8 cellular contexts compared by ENCODE assay signal in genomic region chr18:36130039-36130831, GRCh38. TPM values are rescaled to one million over a fixed set of nuclear protein-coding genes. Genes with fewer than 3 reads are reported as not detected.
DNase-seq lines count a peak whose midpoint lies in the region; ATAC-seq lines count a peak whose summit lies in the region.

No MANE protein-coding gene starts in this region.

- ATAC-seq in CD4-positive, CD25-positive, alpha-beta regulatory T cell (ENCODE audit: low read depth in 2 of 2), result no peak
- ATAC-seq in GM19395 (IDR thresholded peaks at IDR 0.05; ENCODE audit: unreplicated experiment), result peak; percentile 36
- ATAC-seq in HG03432 (IDR thresholded peaks at IDR 0.05; ENCODE audit: unreplicated experiment), result peak; percentile 22
- peak; percentile 18 for ATAC-seq in activated naive CD8-positive, alpha-beta T cell treated with anti-CD3 and anti-CD28 coated beads, Interleukin-2, amount 50 U/mL, for 24 hours
- peak; percentile 26 to 34 for ATAC-seq in stimulated activated naive B cell treated with anti-CD40 and anti-IgM and Interleukin-4, amounts not matched to agents 10 μg/mL and 1 μg/mL and 100 μg/mL, for 72 hours (replicated peaks)

- DNase-seq in CD4-positive, CD25-positive, alpha-beta regulatory T cell, result peak in 1 of 3 donors; percentile 32
- DNase-seq in activated naive CD8-positive, alpha-beta T cell treated with anti-CD3 and anti-CD28 coated beads, Interleukin-2, amount 50 U/mL, for 24 hours, result no peak
- DNase-seq in stimulated activated naive B cell treated with anti-CD40 and anti-IgM and Interleukin-4, amounts not matched to agents 10 μg/mL and 1 μg/mL and 100 μg/mL, for 72 hours, result no peak
- DNase-seq in amniotic stem cell (lab: John Stamatoyannopoulos, UW), result no peak
- no peak for DNase-seq in NCI-H1694 treated with DMSO at 0.1 percent for 48 hours (lab: John Stamatoyannopoulos, UW)

- peaks cover 27 to 71% (median 47%) of the 10 kb centered on the region in 4 donors for H3K4me1 Mint-ChIP-seq in CD4-positive, CD25-positive, alpha-beta regulatory T cell
- H3K4me1 Mint-ChIP-seq in activated naive CD8-positive, alpha-beta T cell treated with anti-CD3 and anti-CD28 coated beads, Interleukin-2, amount 50 U/mL, for 24 hours, result peaks cover 55% of the 10 kb centered on the region
- peaks cover 27 to 60% of the 10 kb centered on the region in 2 donors for H3K4me1 Mint-ChIP-seq in stimulated activated naive B cell treated with anti-CD40 and anti-IgM and Interleukin-4, amounts not matched to agents 10 μg/mL and 1 μg/mL and 100 μg/mL, for 72 hours

- peak overlapping the region; percentile 99 for H3K27ac ChIP-seq in CD4-positive, CD25-positive, alpha-beta regulatory T cell (ENCODE audit: insufficient read depth, low read length, poor library complexity, severe bottlenecking)

- peak overlapping the region; percentile 97 to 99 (median 98) for H3K4me3 Mint-ChIP-seq in CD4-positive, CD25-positive, alpha-beta regulatory T cell
- peak overlapping the region; percentile 87 for H3K4me3 Mint-ChIP-seq in activated naive CD8-positive, alpha-beta T cell treated with anti-CD3 and anti-CD28 coated beads, Interleukin-2, amount 50 U/mL, for 24 hours
- peak overlapping the region; percentile 96 to 99 for H3K4me3 Mint-ChIP-seq in stimulated activated naive B cell treated with anti-CD40 and anti-IgM and Interleukin-4, amounts not matched to agents 10 μg/mL and 1 μg/mL and 100 μg/mL, for 72 hours

- H3K27me3 Mint-ChIP-seq in CD4-positive, CD25-positive, alpha-beta regulatory T cell, result no peaks in the 10 kb centered on the region
- no peaks in the 10 kb centered on the region for H3K27me3 Mint-ChIP-seq in activated naive CD8-positive, alpha-beta T cell treated with anti-CD3 and anti-CD28 coated beads, Interleukin-2, amount 50 U/mL, for 24 hours
- no peaks in the 10 kb centered on the region for H3K27me3 Mint-ChIP-seq in stimulated activated naive B cell treated with anti-CD40 and anti-IgM and Interleukin-4, amounts not matched to agents 10 μg/mL and 1 μg/mL and 100 μg/mL, for 72 hours

- H3K9me3 ChIP-seq in CD4-positive, CD25-positive, alpha-beta regulatory T cell (ENCODE audit: control insufficient read depth in 2 of 2, low read length in 2 of 2), result no peaks in the 10 kb centered on the region

- no peaks in the 10 kb centered on the region for H3K9me3 Mint-ChIP-seq in CD4-positive, CD25-positive, alpha-beta regulatory T cell
- no peaks in the 10 kb centered on the region for H3K9me3 Mint-ChIP-seq in activated naive CD8-positive, alpha-beta T cell treated with anti-CD3 and anti-CD28 coated beads, Interleukin-2, amount 50 U/mL, for 24 hours
- H3K9me3 Mint-ChIP-seq in stimulated activated naive B cell treated with anti-CD40 and anti-IgM and Interleukin-4, amounts not matched to agents 10 μg/mL and 1 μg/mL and 100 μg/mL, for 72 hours, result no peaks in the 10 kb centered on the region

- H3K4me1 ChIP-seq in CD4-positive, CD25-positive, alpha-beta regulatory T cell (ENCODE audit: control insufficient read depth, insufficient read depth, low read length, poor library complexity, severe bottlenecking), result peaks cover 57% of the 10 kb centered on the region

- H3K4me3 ChIP-seq in CD4-positive, CD25-positive, alpha-beta regulatory T cell (ENCODE audit: low read depth, low read length), result peak overlapping the region; percentile 98
- H3K4me3 ChIP-seq in iPS-11a (ENCODE audit: low read depth, low read length), result peak overlapping the region; percentile 99

- no peaks in the 10 kb centered on the region for H3K27me3 ChIP-seq in CD4-positive, CD25-positive, alpha-beta regulatory T cell (ENCODE audit: control insufficient read depth, insufficient read depth, low read length)

- peak overlapping the region; percentile 93 to 98 (median 98) for H3K27ac Mint-ChIP-seq in CD4-positive, CD25-positive, alpha-beta regulatory T cell
- peak overlapping the region; percentile 92 for H3K27ac Mint-ChIP-seq in activated naive CD8-positive, alpha-beta T cell treated with anti-CD3 and anti-CD28 coated beads, Interleukin-2, amount 50 U/mL, for 24 hours
- peak overlapping the region; percentile 98 for H3K27ac Mint-ChIP-seq in stimulated activated naive B cell treated with anti-CD40 and anti-IgM and Interleukin-4, amounts not matched to agents 10 μg/mL and 1 μg/mL and 100 μg/mL, for 72 hours

- H3K36me3 Mint-ChIP-seq in CD4-positive, CD25-positive, alpha-beta regulatory T cell, result peaks cover 8% of the 10 kb centered on the region
- peaks cover 24% of the 10 kb centered on the region for H3K36me3 Mint-ChIP-seq in activated naive CD8-positive, alpha-beta T cell treated with anti-CD3 and anti-CD28 coated beads, Interleukin-2, amount 50 U/mL, for 24 hours (ENCODE audit: low read depth)
- peaks cover 20 to 31% of the 10 kb centered on the region in 2 donors for H3K36me3 Mint-ChIP-seq in stimulated activated naive B cell treated with anti-CD40 and anti-IgM and Interleukin-4, amounts not matched to agents 10 μg/mL and 1 μg/mL and 100 μg/mL, for 72 hours

- H3K36me3 ChIP-seq in CD4-positive, CD25-positive, alpha-beta regulatory T cell (ENCODE audit: control insufficient read depth, insufficient read depth, low read length), result peaks cover 13% of the 10 kb centered on the region

RNA-seq across cellular contexts. Expression of gene ELP2, which starts 0.5 kb away (rescaled TPM):
- 161 TPM for total RNA-seq in CD4-positive, CD25-positive, alpha-beta regulatory T cell
- 10 to 100 TPM; 71.0 to 96.6 (median 87.5) TPM for polyA plus RNA-seq in CD4-positive, CD25-positive, alpha-beta regulatory T cell

RNA-seq across cellular contexts. Expression of gene SLC39A6, which starts 1.1 kb away (rescaled TPM):
- 13.7 TPM for total RNA-seq in CD4-positive, CD25-positive, alpha-beta regulatory T cell
- polyA plus RNA-seq in CD4-positive, CD25-positive, alpha-beta regulatory T cell, result 10 to 100 TPM; 22.3 to 25.9 (median 24.5) TPM

RNA-seq across cellular contexts. Expression of gene MOCOS, which starts 57.1 kb away (rescaled TPM):
- total RNA-seq in CD4-positive, CD25-positive, alpha-beta regulatory T cell, result not detected
- under 1 TPM in 1 of 4 donors, not detected in 3; 0.02 TPM for polyA plus RNA-seq in CD4-positive, CD25-positive, alpha-beta regulatory T cell

Comparison
In these comparisons a context has a peak if more than half of its experiments do, and no peak if none do; other contexts are left out.
1. ATAC-seq: peak in GM19395 (single experiment), HG03432 (single experiment), activated naive CD8-positive, alpha-beta T cell treated with anti-CD3 and anti-CD28 coated beads, Interleukin-2, amount 50 U/mL, for 24 hours (single experiment) and stimulated activated naive B cell treated with anti-CD40 and anti-IgM and Interleukin-4, amounts not matched to agents 10 μg/mL and 1 μg/mL and 100 μg/mL, for 72 hours (2 of 2); none in CD4-positive, CD25-positive, alpha-beta regulatory T cell (0 of 2).
2. Peak in every context shown above with its lines, with median percentiles within 50 percentile points of each other: H3K27ac Mint-ChIP-seq and H3K4me3 Mint-ChIP-seq.